Comparison of ENCODE assay signal across 18 cellular contexts in the genomic region with DNA sequence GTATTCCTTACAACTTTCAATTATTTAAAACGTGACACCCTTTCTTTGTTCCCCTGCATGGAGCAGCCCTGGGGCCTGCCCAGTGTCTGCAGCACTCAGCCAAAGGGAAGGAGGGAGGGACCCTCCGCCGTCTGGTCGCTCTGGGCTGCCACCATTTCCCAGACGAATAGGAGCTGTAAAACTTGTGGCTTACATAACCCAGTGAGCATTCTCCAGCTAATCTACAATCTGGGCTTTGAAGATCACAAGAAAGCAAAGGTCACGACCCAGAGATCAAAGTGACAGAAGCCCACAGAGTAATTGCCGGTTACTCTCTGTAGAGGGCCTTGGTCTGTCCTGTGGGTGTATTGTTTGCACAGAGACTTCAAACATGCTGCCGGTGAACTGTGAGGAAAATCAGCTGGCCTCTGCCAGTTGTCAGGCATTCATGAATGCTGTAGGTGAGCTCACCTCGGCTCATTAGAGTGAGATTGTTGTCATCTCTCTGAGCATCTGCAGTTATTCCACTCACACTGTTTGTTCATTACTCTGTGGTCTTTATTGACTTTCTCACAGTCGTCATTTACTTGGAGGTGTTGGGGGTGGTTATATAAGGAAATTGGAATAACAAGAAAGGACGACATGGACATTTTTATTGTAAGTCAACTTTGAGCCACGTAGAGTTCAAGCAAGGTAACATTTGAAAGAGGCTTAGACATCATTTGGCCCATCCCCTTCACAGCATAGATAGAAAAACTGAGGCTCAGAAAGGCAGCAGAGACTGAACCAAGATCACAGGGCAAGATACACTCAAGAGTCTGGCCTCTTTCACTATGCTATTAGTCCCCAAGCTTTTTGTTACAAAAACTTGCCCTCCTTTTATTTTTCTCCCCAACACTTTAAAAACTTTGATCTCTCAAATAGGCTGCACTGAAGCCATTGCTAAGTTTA.
DNase-seq lines count a peak whose midpoint lies in the region; ATAC-seq, FAIRE-seq and TF ChIP-seq lines count a peak whose summit lies in the region.
"Had no signal": no experiment of that assay in that cellular context is flagged by ENCODE, and none has a peak within 500 bp of the region (broad histone marks: within the 10 kb centered on the region; RNA-seq: fewer than 3 reads in every experiment).

No MANE protein-coding gene starts in this region.

- peaks cover 40% of the 10 kb centered on the region for H3K27me3 Mint-ChIP-seq in H9 (ENCODE audit: low read depth)
- peaks cover 32% of the 10 kb centered on the region for H3K27me3 Mint-ChIP-seq in progenitor cell of endocrine pancreas
- H3K27me3 Mint-ChIP-seq in stimulated activated memory B cell treated with anti-CD40 and anti-IgM and Interleukin-4, amounts not matched to agents 10 μg/mL and 1 μg/mL and 100 μg/mL, for 72 hours, result no peaks in the 10 kb centered on the region

- WGBS in H9 (ENCODE audit: extremely low coverage, insufficient read length, low lambda C conversion rate), result no CpG with 5 or more reads among the region's 12 CpGs

- ATAC-seq in stimulated activated memory B cell treated with anti-CD40 and anti-IgM and Interleukin-4, amounts not matched to agents 10 μg/mL and 1 μg/mL and 100 μg/mL, for 72 hours, result no peak
- no peak for ATAC-seq in HG03469 (IDR thresholded peaks at IDR 0.05; ENCODE audit: unreplicated experiment)
- no peak for ATAC-seq in stimulated activated naive CD8-positive, alpha-beta T cell treated with anti-CD3 and anti-CD28 coated beads, Interleukin-15, Interleukin-2, amounts not matched to agents 100 U/mL and 50 U/mL, for 24 hours
- ATAC-seq: activated CD4-positive, CD25-positive, alpha-beta regulatory T cell treated with anti-CD3 and anti-CD28 coated beads, Interleukin-2, amount 50 U/mL, for 24 hours; activated naive CD8-positive, alpha-beta T cell treated with anti-CD3 and anti-CD28 coated beads, Interleukin-2, amount 50 U/mL, for 24 hours; CD8-positive, alpha-beta T cell had no signal

- no peak overlapping the region for H3T11ph ChIP-seq in H9 (ENCODE audit: low read length)

- no peak overlapping the region for H4K8ac ChIP-seq in H9 (replicated peaks; ENCODE audit: insufficient read length, low read depth, low read length)

- H3K79me2 ChIP-seq in H9 (ENCODE audit: insufficient read depth, low read length), result no peaks in the 10 kb centered on the region

- no peak overlapping the region for H2BK120ac ChIP-seq in H9 (ENCODE audit: low read depth, low read length, poor library complexity, severe bottlenecking)

- H2BK5ac ChIP-seq in H9 (ENCODE audit: insufficient read length, low read length), result no peak overlapping the region

- in situ Hi-C loops in brain microvascular endothelial cell (cut with HindIII; ENCODE audit: low pct_ligation_motif_present, low sequenced_read_pairs), result no loop called here

- H3K36me3 Mint-ChIP-seq in H9 (ENCODE audit: insufficient read depth in 1 of 3, low read depth in 3 of 3), result peaks cover 5 to 9% (median 6%) of the 10 kb centered on the region in 3 experiments; a peak in 6 of 7 replicates
- no peaks in the 10 kb centered on the region for H3K36me3 Mint-ChIP-seq in progenitor cell of endocrine pancreas (ENCODE audit: insufficient read depth)
- no peaks in the 10 kb centered on the region for H3K36me3 Mint-ChIP-seq in stimulated activated memory B cell treated with anti-CD40 and anti-IgM and Interleukin-4, amounts not matched to agents 10 μg/mL and 1 μg/mL and 100 μg/mL, for 72 hours
- H3K36me3 Mint-ChIP-seq: CD8-positive, alpha-beta T cell had no signal

- no peak overlapping the region for H3K4ac ChIP-seq in H9 (ENCODE audit: low read depth, low read length)

- FAIRE-seq in islet of Langerhans (lab: Jason Lieb, UNC), result peak; percentile 94

- H4K20me1 ChIP-seq in H9 (ENCODE audit: control insufficient read depth, insufficient read depth, insufficient read length), result no peaks in the 10 kb centered on the region

- no peak overlapping the region for H3K14ac ChIP-seq in H9 (ENCODE audit: insufficient read depth, low read length)

- peak overlapping the region in 2 of 3 experiments; percentile 45 to 93; a peak in 2 of 7 replicates for H3K27ac Mint-ChIP-seq in H9
- H3K27ac Mint-ChIP-seq in progenitor cell of endocrine pancreas, result peak overlapping the region; percentile 16
- no peak overlapping the region for H3K27ac Mint-ChIP-seq in stimulated activated memory B cell treated with anti-CD40 and anti-IgM and Interleukin-4, amounts not matched to agents 10 μg/mL and 1 μg/mL and 100 μg/mL, for 72 hours
- H3K27ac Mint-ChIP-seq: activated naive CD8-positive, alpha-beta T cell treated with anti-CD3 and anti-CD28 coated beads, Interleukin-2, amount 50 U/mL, for 24 hours; CD8-positive, alpha-beta T cell had no signal

- H2BK12ac ChIP-seq in H9 (ENCODE audit: insufficient read length, low read depth, low read length), result no peak overlapping the region

- no peak overlapping the region for H2BK20ac ChIP-seq in H9 (ENCODE audit: low read depth, low read length, poor library complexity, severe bottlenecking)

- DNase-seq in H9 (no peak), NCI-H2227 treated with DMSO at 0.1 percent for 48 hours (lab: John Stamatoyannopoulos, UW) (peak; percentile 16), progenitor cell of endocrine pancreas (ENCODE audit: low spot score, unreplicated experiment) (no peak), brain microvascular endothelial cell (no peak)
- DNase-seq in stimulated activated naive CD8-positive, alpha-beta T cell treated with anti-CD3 and anti-CD28 coated beads, Interleukin-15, Interleukin-2, amounts not matched to agents 100 U/mL and 50 U/mL, for 24 hours, result no peak
- DNase-seq: activated naive CD8-positive, alpha-beta T cell treated with anti-CD3 and anti-CD28 coated beads, Interleukin-2, amount 50 U/mL, for 24 hours; CD8-positive, alpha-beta T cell; cerebellar nuclear complex; left cardiac atrium; NCI-H187 treated with DMSO at 0.1 percent for 48 hours had no signal

- peaks cover 9 to 10% of the 10 kb centered on the region in 2 experiments for H3K9me3 Mint-ChIP-seq in H9
- H3K9me3 Mint-ChIP-seq in progenitor cell of endocrine pancreas (ENCODE audit: low read depth), result no peaks in the 10 kb centered on the region
- H3K9me3 Mint-ChIP-seq in stimulated activated memory B cell treated with anti-CD40 and anti-IgM and Interleukin-4, amounts not matched to agents 10 μg/mL and 1 μg/mL and 100 μg/mL, for 72 hours, result peaks cover 4% of the 10 kb centered on the region
- H3K9me3 Mint-ChIP-seq: CD8-positive, alpha-beta T cell had no signal

- H3K4me3 Mint-ChIP-seq in H9 (no peak overlapping the region), progenitor cell of endocrine pancreas (ENCODE audit: low read depth) (no peak overlapping the region)
- H3K4me3 Mint-ChIP-seq in stimulated activated memory B cell treated with anti-CD40 and anti-IgM and Interleukin-4, amounts not matched to agents 10 μg/mL and 1 μg/mL and 100 μg/mL, for 72 hours, result no peak overlapping the region
- H3K4me3 Mint-ChIP-seq: activated naive CD8-positive, alpha-beta T cell treated with anti-CD3 and anti-CD28 coated beads, Interleukin-2, amount 50 U/mL, for 24 hours; CD8-positive, alpha-beta T cell had no signal

- no peak overlapping the region for H2AFZ ChIP-seq in H9 (ENCODE audit: low read length)

- no peaks in the 10 kb centered on the region for H3K4me1 ChIP-seq in H9 (ENCODE audit: insufficient read depth, low read length)
- H3K4me1 ChIP-seq: suprapubic skin had no signal

- H3K23me2 ChIP-seq in H9 (ENCODE audit: insufficient read length, low read depth, low read length, poor library complexity, severe bottlenecking), result no peaks in the 10 kb centered on the region

- no peak overlapping the region for H4K91ac ChIP-seq in H9 (ENCODE audit: insufficient read length, low read depth, low read length)

- no peak overlapping the region for H3K4me2 ChIP-seq in H9 (ENCODE audit: insufficient read depth, insufficient read length, low read length)
- H3K4me2 ChIP-seq: KMS-11 had no signal

- no peak overlapping the region for H3K23ac ChIP-seq in H9 (ENCODE audit: insufficient read length, low read depth, low read length)

- H3K27ac ChIP-seq in H9 (ENCODE audit: insufficient read length, low read depth, low read length) (no peak overlapping the region), brain microvascular endothelial cell (no peak overlapping the region)
- H3K27ac ChIP-seq: epithelial cell of prostate, KMS-11, neutrophil, suprapubic skin had no signal

- H3K9me3 ChIP-seq in H9 (ENCODE audit: control insufficient read depth, low read depth, low read length), result no peaks in the 10 kb centered on the region

- H3K36me3 ChIP-seq in brain microvascular endothelial cell (replicated peaks), result no peaks in the 10 kb centered on the region
- H3K36me3 ChIP-seq: neutrophil, suprapubic skin had no signal

- no peak overlapping the region for H2BK15ac ChIP-seq in H9 (ENCODE audit: low read depth, low read length)

- no peak overlapping the region for H3K9ac ChIP-seq in H9 (ENCODE audit: extremely low read depth, insufficient read length, low read length)
- H3K9ac ChIP-seq: KMS-11 had no signal

- H4K5ac ChIP-seq in H9 (ENCODE audit: insufficient read length, low read depth, low read length), result no peak overlapping the region

- H3K79me1 ChIP-seq in H9 (ENCODE audit: insufficient read depth, low read depth, low read length, poor library complexity, severe bottlenecking), result no peaks in the 10 kb centered on the region

- no peak overlapping the region for H3K18ac ChIP-seq in H9 (ENCODE audit: insufficient read length, low read depth, low read length)

- TF ChIP-seq CTCF in H9 (conservative IDR thresholded peaks at IDR 0.05) (no peak), progenitor cell of endocrine pancreas (IDR thresholded peaks at IDR 0.05; ENCODE audit: unreplicated experiment) (no peak), brain microvascular endothelial cell (IDR thresholded peaks at IDR 0.05; ENCODE audit: low read depth, low read length, missing control alignments) (no peak)

- no peak overlapping the region for H3K4me3 ChIP-seq in brain microvascular endothelial cell (ENCODE audit: low read depth, low read length)
- H3K4me3 ChIP-seq: suprapubic skin had no signal

- H3K27me3 ChIP-seq in H9 (ENCODE audit: insufficient read depth, low read length) (no peaks in the 10 kb centered on the region), brain microvascular endothelial cell (replicated peaks) (no peaks in the 10 kb centered on the region)
- H3K27me3 ChIP-seq: neutrophil, suprapubic skin had no signal

- no peak overlapping the region for H2AK5ac ChIP-seq in H9 (ENCODE audit: insufficient read length, low read length)

- no peak overlapping the region for H3K56ac ChIP-seq in H9 (ENCODE audit: insufficient read length, low read depth, low read length)

- H3K4me1 Mint-ChIP-seq in H9 (peaks cover 5 to 9% of the 10 kb centered on the region in 2 experiments), progenitor cell of endocrine pancreas (ENCODE audit: low read depth) (peaks cover 33% of the 10 kb centered on the region)
- no peaks in the 10 kb centered on the region for H3K4me1 Mint-ChIP-seq in stimulated activated memory B cell treated with anti-CD40 and anti-IgM and Interleukin-4, amounts not matched to agents 10 μg/mL and 1 μg/mL and 100 μg/mL, for 72 hours
- H3K4me1 Mint-ChIP-seq: activated naive CD8-positive, alpha-beta T cell treated with anti-CD3 and anti-CD28 coated beads, Interleukin-2, amount 50 U/mL, for 24 hours had no signal
